ENCODE assay signal across 2 cellular contexts in the genomic region with DNA sequence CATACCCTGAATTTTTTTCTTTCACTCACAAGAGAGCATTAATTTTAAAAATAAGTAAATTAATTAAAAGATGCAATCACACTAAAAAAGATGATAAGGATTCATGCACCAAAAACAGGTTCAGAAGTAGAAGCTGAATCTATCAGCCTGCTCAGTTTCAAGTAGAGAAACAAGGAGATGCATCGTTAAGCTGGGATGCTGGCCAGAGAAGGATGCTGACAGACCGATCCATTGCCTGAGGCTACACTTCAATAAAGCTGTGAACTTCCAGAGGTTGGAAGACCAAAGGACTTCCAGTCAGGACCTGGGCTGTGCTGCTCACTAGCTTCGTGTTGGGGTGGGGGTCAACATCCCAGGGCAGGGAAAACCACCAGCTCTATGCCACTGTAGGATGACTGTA.
A peak's percentile ranks its signal among the peaks of the same experiment; 100 is the strongest.
TF ChIP-seq lines count a peak whose summit lies in the region.

No MANE protein-coding gene starts in this region.

TF ChIP-seq in SK-N-SH, 30 proteins besides CTCF, POLR2A, EP300 and RAD21 (continued from another document):
- TF ChIP-seq ZBTB33 (IDR thresholded peaks at IDR 0.05; ENCODE audit: borderline replicate concordance, low read depth) (no peak), IRF3 (IDR thresholded peaks at IDR 0.05; ENCODE audit: low read depth, low read length) (no peak), GABPA (IDR thresholded peaks at IDR 0.05; ENCODE audit: low read depth) (no peak), JUND (IDR thresholded peaks at IDR 0.05) (no peak), CHD2 (IDR thresholded peaks at IDR 0.05; ENCODE audit: low read length, partially characterized antibody) (peak; percentile 48), RCOR1 (IDR thresholded peaks at IDR 0.05; ENCODE audit: low read length) (peak; percentile 69; the same call in 1 of the 2 replicates), GATA2 (CRISPR knock-in tag; IDR thresholded peaks at IDR 0.05) (peak; percentile 57), EZH2phosphoT487 (IDR thresholded peaks at IDR 0.05; ENCODE audit: borderline replicate concordance, low read depth) (no peak), SMC3 (IDR thresholded peaks at IDR 0.05; ENCODE audit: low read depth, low read length) (no peak)
- TF ChIP-seq, protein P1, sequence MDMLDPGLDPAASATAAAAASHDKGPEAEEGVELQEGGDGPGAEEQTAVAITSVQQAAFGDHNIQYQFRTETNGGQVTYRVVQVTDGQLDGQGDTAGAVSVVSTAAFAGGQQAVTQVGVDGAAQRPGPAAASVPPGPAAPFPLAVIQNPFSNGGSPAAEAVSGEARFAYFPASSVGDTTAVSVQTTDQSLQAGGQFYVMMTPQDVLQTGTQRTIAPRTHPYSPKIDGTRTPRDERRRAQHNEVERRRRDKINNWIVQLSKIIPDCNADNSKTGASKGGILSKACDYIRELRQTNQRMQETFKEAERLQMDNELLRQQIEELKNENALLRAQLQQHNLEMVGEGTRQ (IDR thresholded peaks at IDR 0.05; ENCODE audit: borderline replicate concordance, low read depth, low read length): no peak

TF ChIP-seq in SK-N-SH treated with all-trans-retinoic acid at 6 μM for 48 hours, 23 proteins besides CTCF, POLR2A, EP300 and RAD21 (continued from another document):
- TF ChIP-seq OSR1 (CRISPR knock-in tag; IDR thresholded peaks at IDR 0.05) (no peak), TCF4 (CRISPR knock-in tag; IDR thresholded peaks at IDR 0.05; ENCODE audit: borderline replicate concordance) (no peak; the same call in 1 of the 2 replicates), ARNTL (CRISPR knock-in tag; IDR thresholded peaks at IDR 0.05; ENCODE audit: borderline replicate concordance, low read depth) (no peak), ZFP3 (CRISPR knock-in tag; IDR thresholded peaks at IDR 0.05) (no peak), ZNF70 (CRISPR knock-in tag; IDR thresholded peaks at IDR 0.05) (no peak), ZC3H10 (CRISPR knock-in tag; IDR thresholded peaks at IDR 0.05) (no peak)
